Comparison of ENCODE assay signal across 9 cellular contexts in the genomic region with DNA sequence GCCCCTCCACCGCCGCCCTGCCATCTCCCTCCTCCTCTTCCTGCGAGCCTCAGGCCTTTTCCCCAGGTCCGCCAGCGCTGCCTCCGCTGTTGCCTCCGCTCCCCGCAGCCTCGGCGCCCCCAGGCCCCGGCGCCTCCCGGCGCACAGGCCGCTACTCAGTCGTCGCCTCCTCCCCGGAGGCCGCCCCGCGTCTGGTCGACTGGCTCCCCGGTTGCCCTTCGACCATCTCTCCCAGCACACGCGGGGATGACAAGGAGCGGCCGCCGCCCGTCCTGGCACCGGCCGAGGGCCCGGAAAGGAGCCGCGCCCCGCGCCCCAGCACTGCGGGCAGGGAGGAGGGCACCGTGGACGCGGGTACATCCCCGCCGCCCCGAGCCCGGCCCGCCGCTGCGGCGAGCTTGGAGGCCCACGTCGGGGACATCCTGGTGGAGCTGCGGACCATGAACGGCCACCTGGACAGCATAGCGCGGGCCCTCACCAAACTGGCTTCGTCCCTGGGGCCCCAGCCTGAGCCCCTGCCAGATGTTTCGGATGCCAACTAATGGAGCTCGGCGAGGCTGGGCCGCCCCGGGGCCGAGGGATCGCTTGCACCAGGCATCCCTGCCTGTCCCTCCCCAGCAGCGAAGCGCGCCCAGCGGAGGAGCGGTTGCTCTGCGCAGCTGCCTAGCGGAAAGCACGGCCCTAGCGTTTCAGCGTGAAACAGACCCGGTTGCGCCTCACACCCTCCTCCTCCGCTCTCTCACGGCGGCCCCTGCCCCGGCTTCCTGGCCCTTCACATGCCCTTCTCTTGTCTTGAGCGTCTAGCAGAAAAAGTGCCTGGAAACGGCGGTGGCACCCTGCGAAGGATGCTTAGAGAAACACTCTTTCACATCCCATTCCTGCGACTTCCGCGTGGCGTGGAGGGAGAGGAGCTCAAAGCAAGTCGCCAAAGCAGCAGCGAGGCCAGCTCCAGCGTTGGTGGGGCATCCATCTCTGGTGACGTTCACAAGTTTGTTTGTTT.
DNase-seq lines count a peak whose midpoint lies in the region; ATAC-seq and TF ChIP-seq lines count a peak whose summit lies in the region.
"Had no signal": no experiment of that assay in that cellular context is flagged by ENCODE, and none has a peak within 500 bp of the region (broad histone marks: within the 10 kb centered on the region; RNA-seq: fewer than 3 reads in every experiment).

No MANE protein-coding gene starts in this region.

- H3K27me3 ChIP-seq in BLaER1 = peaks cover 36% of the 10 kb centered on the region
- no peaks in the 10 kb centered on the region for H3K27me3 ChIP-seq in effector memory CD4-positive, alpha-beta T cell (replicated peaks; ENCODE audit: control insufficient read depth, insufficient read depth, low read length, poor library complexity, severe bottlenecking)
- H3K27me3 ChIP-seq: SJSA1 had no signal

- H3K36me3 ChIP-seq in BLaER1 = no peaks in the 10 kb centered on the region
- no peaks in the 10 kb centered on the region for H3K36me3 ChIP-seq in effector memory CD4-positive, alpha-beta T cell (ENCODE audit: control insufficient read depth, insufficient read depth, low read length)
- H3K36me3 ChIP-seq: SJSA1 had no signal

- H3K4me3 Mint-ChIP-seq in activated CD4-positive, alpha-beta T cell treated with anti-CD3 and anti-CD28 coated beads for 36 hours = peak overlapping the region; percentile 44
- peak overlapping the region; percentile 53 to 91 (median 75) for H3K4me3 Mint-ChIP-seq in naive B cell
- peak overlapping the region; percentile 47 to 80 for H3K4me3 Mint-ChIP-seq in stimulated activated naive CD8-positive, alpha-beta T cell treated with anti-CD3 and anti-CD28 coated beads, Interleukin-15, amount 100 ng/mL, for 72 hours

- POLR2A ChIA-PET in activated CD4-positive, alpha-beta T cell treated with anti-CD3 and anti-CD28 coated beads for 36 hours (lab: Charles Lee) = interaction anchor here (0.7 kb wide), 1 partner anchor 40 kb away, joined by 4 read pairs; no protein-coding TSS in a partner anchor

- H3K4me2 ChIP-seq in BLaER1 = peak overlapping the region; percentile 60

- H3K9ac ChIP-seq in BLaER1 = no peak overlapping the region

- H3K4me3 ChIP-seq in BLaER1 = 0 out of 2 replicates have a peak overlapping the region, but pooled peaks have one; percentile 28
- H3K4me3 ChIP-seq in effector memory CD4-positive, alpha-beta T cell (ENCODE audit: insufficient read depth, low read depth, low read length, poor library complexity, severe bottlenecking) = peak overlapping the region; percentile 41
- H3K4me3 ChIP-seq: SJSA1 had no signal

- H3K36me3 Mint-ChIP-seq in activated CD4-positive, alpha-beta T cell treated with anti-CD3 and anti-CD28 coated beads for 36 hours (ENCODE audit: low read depth) = no peaks in the 10 kb centered on the region
- no peaks in the 10 kb centered on the region for H3K36me3 Mint-ChIP-seq in naive B cell

- no peak for TF ChIP-seq POLR2A in GM18505 (IDR thresholded peaks at IDR 0.05; ENCODE audit: borderline replicate concordance, extremely low read depth, insufficient read depth, insufficient read length)

- H3K9me3 Mint-ChIP-seq in activated CD4-positive, alpha-beta T cell treated with anti-CD3 and anti-CD28 coated beads for 36 hours (ENCODE audit: low read depth) = no peaks in the 10 kb centered on the region
- H3K9me3 Mint-ChIP-seq in naive B cell = peaks cover 0 to 2% (median 0%) of the 10 kb centered on the region in 7 donors
- no peaks in the 10 kb centered on the region for H3K9me3 Mint-ChIP-seq in stimulated activated naive CD8-positive, alpha-beta T cell treated with anti-CD3 and anti-CD28 coated beads, Interleukin-15, amount 100 ng/mL, for 72 hours

- H3K4me1 ChIP-seq in BLaER1 = peaks cover 39% of the 10 kb centered on the region
- H3K4me1 ChIP-seq in effector memory CD4-positive, alpha-beta T cell (ENCODE audit: control insufficient read depth, insufficient read depth, low read length, poor library complexity, severe bottlenecking) = peaks cover 15% of the 10 kb centered on the region

- no peak overlapping the region for H3K27ac ChIP-seq in BLaER1
- no peak overlapping the region for H3K27ac ChIP-seq in effector memory CD4-positive, alpha-beta T cell (ENCODE audit: insufficient read depth, low read length, poor library complexity, severe bottlenecking)
- H3K27ac ChIP-seq: SJSA1 had no signal

- peaks cover 45% of the 10 kb centered on the region for H3K4me1 Mint-ChIP-seq in activated CD4-positive, alpha-beta T cell treated with anti-CD3 and anti-CD28 coated beads for 36 hours
- peaks cover 23 to 52% (median 30%) of the 10 kb centered on the region in 3 donors for H3K4me1 Mint-ChIP-seq in naive B cell
- peaks cover 41% of the 10 kb centered on the region for H3K4me1 Mint-ChIP-seq in stimulated activated naive CD8-positive, alpha-beta T cell treated with anti-CD3 and anti-CD28 coated beads, Interleukin-15, amount 100 ng/mL, for 72 hours

- H3K27ac Mint-ChIP-seq in activated CD4-positive, alpha-beta T cell treated with anti-CD3 and anti-CD28 coated beads for 36 hours = no peak overlapping the region
- H3K27ac Mint-ChIP-seq in naive B cell = no peak overlapping the region
- peak overlapping the region in 1 of 2 donors; percentile 34 for H3K27ac Mint-ChIP-seq in stimulated activated naive CD8-positive, alpha-beta T cell treated with anti-CD3 and anti-CD28 coated beads, Interleukin-15, amount 100 ng/mL, for 72 hours

- H3K9me3 ChIP-seq in BLaER1 = peaks cover 20% of the 10 kb centered on the region
- H3K9me3 ChIP-seq in effector memory CD4-positive, alpha-beta T cell (ENCODE audit: control insufficient read depth, low read length) = no peaks in the 10 kb centered on the region
- H3K9me3 ChIP-seq: SJSA1 had no signal

- intact Hi-C loops in activated CD4-positive, alpha-beta T cell treated with anti-CD3 and anti-CD28 coated beads for 36 hours (cut with DNase I, micrococcal nuclease) = no loop called here

- peak; percentile 76 for ATAC-seq in activated CD4-positive, alpha-beta T cell treated with anti-CD3 and anti-CD28 coated beads for 36 hours
- peak; percentile 81 to 85 for ATAC-seq in naive B cell (ENCODE audit: low read depth in 2 of 2)
- peak; percentile 88 for ATAC-seq in stimulated activated naive CD8-positive, alpha-beta T cell treated with anti-CD3 and anti-CD28 coated beads, Interleukin-15, amount 100 ng/mL, for 72 hours
- ATAC-seq in GM18505 (IDR thresholded peaks at IDR 0.05; ENCODE audit: unreplicated experiment) = no peak
- no peak for ATAC-seq in GM18517 (IDR thresholded peaks at IDR 0.05; ENCODE audit: unreplicated experiment)

- CTCF ChIA-PET in activated CD4-positive, alpha-beta T cell treated with anti-CD3 and anti-CD28 coated beads for 36 hours (lab: Charles Lee) = interaction anchor here (0.5 to 1.8 kb wide), 5 partner anchors 43 to 239 kb away, joined by 3 to 8 read pairs (median 3); no protein-coding TSS in a partner anchor

- no peaks in the 10 kb centered on the region for H4K20me1 ChIP-seq in BLaER1

- H3K27me3 Mint-ChIP-seq in activated CD4-positive, alpha-beta T cell treated with anti-CD3 and anti-CD28 coated beads for 36 hours = peaks cover 19% of the 10 kb centered on the region
- H3K27me3 Mint-ChIP-seq in naive B cell = peaks cover 21 to 38% (median 37%) of the 10 kb centered on the region in 3 donors
- peaks cover 48% of the 10 kb centered on the region for H3K27me3 Mint-ChIP-seq in stimulated activated naive CD8-positive, alpha-beta T cell treated with anti-CD3 and anti-CD28 coated beads, Interleukin-15, amount 100 ng/mL, for 72 hours

- DNase-seq in activated CD4-positive, alpha-beta T cell treated with anti-CD3 and anti-CD28 coated beads for 36 hours = peak; percentile 76
- no peak for DNase-seq in effector memory CD4-positive, alpha-beta T cell
- DNase-seq in naive B cell (peak; percentile 23), NCI-H1694 (lab: John Stamatoyannopoulos, UW) (no peak)
- DNase-seq in stimulated activated naive CD8-positive, alpha-beta T cell treated with anti-CD3 and anti-CD28 coated beads, Interleukin-15, amount 100 ng/mL, for 72 hours = peak; percentile 57 to 59

Comparison
In these comparisons a context has a peak if more than half of its experiments do, and no peak if none do; other contexts are left out.
1. ATAC-seq: peak in activated CD4-positive, alpha-beta T cell treated with anti-CD3 and anti-CD28 coated beads for 36 hours (single experiment), naive B cell (2 of 2) and stimulated activated naive CD8-positive, alpha-beta T cell treated with anti-CD3 and anti-CD28 coated beads, Interleukin-15, amount 100 ng/mL, for 72 hours (single experiment); none in GM18505 (single experiment) and GM18517 (single experiment).
2. DNase-seq: peak in activated CD4-positive, alpha-beta T cell treated with anti-CD3 and anti-CD28 coated beads for 36 hours (single experiment), naive B cell (single experiment) and stimulated activated naive CD8-positive, alpha-beta T cell treated with anti-CD3 and anti-CD28 coated beads, Interleukin-15, amount 100 ng/mL, for 72 hours (2 of 2); none in effector memory CD4-positive, alpha-beta T cell (0 of 3) and NCI-H1694 (single experiment).
3. Peak in every context shown above with its lines, with median percentiles within 50 percentile points of each other: H3K4me3 Mint-ChIP-seq.